ENCODE assay signal across 34 cellular contexts in genomic region chr19:28711401-28711800, GRCh38.
"Had no signal": no experiment of that assay in that cellular context is flagged by ENCODE, and none has a peak within 500 bp of the region (broad histone marks: within the 10 kb centered on the region; RNA-seq: fewer than 3 reads in every experiment).

No MANE protein-coding gene starts in this region.

- H3K4me3 ChIP-seq: adrenal gland, ascending aorta, cardiac muscle cell, colonic mucosa had no signal

- H3K27ac ChIP-seq: adrenal gland, ascending aorta, cardiac muscle cell, colonic mucosa, VCaP had no signal

- DNase-seq: activated B cell treated with CpG ODN at 0.5 μM for 24 hours; activated CD4-positive, alpha-beta memory T cell treated with anti-CD3 and anti-CD28 coated beads for 36 hours; activated CD4-positive, alpha-beta T cell treated with anti-CD3 and anti-CD28 coated beads for 4 hours; activated CD4-positive, alpha-beta T cell treated with anti-CD3 and anti-CD28 coated beads, Interleukin-2, amount 10 ng/mL, durations not matched to agents 24 days and 14 days; activated CD4-positive, alpha-beta T cell treated with anti-CD3 and anti-CD28 coated beads, Interleukin-2, amount 50 U/mL, for 1 hour; activated CD4-positive, alpha-beta T cell treated with anti-CD3 and anti-CD28 coated beads, Interleukin-2, amount 50 U/mL, for 4 hours; activated CD4-positive, CD25-positive, alpha-beta regulatory T cell treated with anti-CD3 and anti-CD28 coated beads, Interleukin-2, amount 50 U/mL, for 72 hours; activated CD8-positive, alpha-beta memory T cell treated with anti-CD3 and anti-CD28 coated beads, Interleukin-2, amount 50 U/mL, for 4 hours; activated CD8-positive, alpha-beta T cell treated with anti-CD3 and anti-CD28 coated beads for 36 hours; activated effector memory CD4-positive, alpha-beta T cell treated with anti-CD3 and anti-CD28 coated beads, Interleukin-2, amount 50 U/mL, for 16 hours; activated gamma-delta T cell treated with Interleukin-2 at 50 U/mL for 16 hours; activated naive CD4-positive, alpha-beta T cell; activated naive CD4-positive, alpha-beta T cell treated with anti-CD3 and anti-CD28 coated beads for 36 hours; activated naive CD4-positive, alpha-beta T cell treated with anti-CD3 and anti-CD28 coated beads, Interleukin-2, amount 50 U/mL, for 16 hours; activated naive CD8-positive, alpha-beta T cell treated with anti-CD3 and anti-CD28 coated beads for 36 hours; activated T-cell treated with anti-CD3 and anti-CD28 coated beads for 4 hours; activated T-cell treated with anti-CD3 and anti-CD28 coated beads, Interleukin-2, amount 50 U/mL, for 1 hour; activated T-cell treated with anti-CD3 and anti-CD28 coated beads, Interleukin-2, amount 50 U/mL, for 4 hours; activated T-cell treated with anti-CD3 and anti-CD28 coated beads, Interleukin-2, amount 50 U/mL, for 72 hours; adrenal gland; amygdala; anterior cingulate cortex; caudate nucleus; cerebellar nuclear complex; colonic mucosa; T-helper 2 cell; T-helper 9 cell had no signal

- H3K9me3 ChIP-seq: adrenal gland, ascending aorta, colonic mucosa had no signal

- ATAC-seq: activated CD8-positive, alpha-beta T cell treated with anti-CD3 and anti-CD28 coated beads for 36 hours; activated naive CD4-positive, alpha-beta T cell treated with anti-CD3 and anti-CD28 coated beads, Interleukin-2, amount 50 U/mL, for 72 hours; activated T-cell treated with anti-CD3 and anti-CD28 coated beads, Interleukin-2, amount 50 U/mL, for 4 hours; activated T-cell treated with anti-CD3 and anti-CD28 coated beads, Interleukin-2, amount 50 U/mL, for 72 hours; activated T-helper 17 cell treated with anti-CD3 and anti-CD28 coated beads, Interleukin-2, amount 50 U/mL, for 72 hours had no signal

- H3K27me3 ChIP-seq: adrenal gland, ascending aorta, cardiac muscle cell, colonic mucosa had no signal

- H3K4me1 ChIP-seq: adrenal gland, ascending aorta, colonic mucosa had no signal

- H3K36me3 ChIP-seq: adrenal gland, ascending aorta, cardiac muscle cell, colonic mucosa had no signal

- FAIRE-seq: bronchial epithelial cell, TTC549 had no signal
